In the genomic region with DNA sequence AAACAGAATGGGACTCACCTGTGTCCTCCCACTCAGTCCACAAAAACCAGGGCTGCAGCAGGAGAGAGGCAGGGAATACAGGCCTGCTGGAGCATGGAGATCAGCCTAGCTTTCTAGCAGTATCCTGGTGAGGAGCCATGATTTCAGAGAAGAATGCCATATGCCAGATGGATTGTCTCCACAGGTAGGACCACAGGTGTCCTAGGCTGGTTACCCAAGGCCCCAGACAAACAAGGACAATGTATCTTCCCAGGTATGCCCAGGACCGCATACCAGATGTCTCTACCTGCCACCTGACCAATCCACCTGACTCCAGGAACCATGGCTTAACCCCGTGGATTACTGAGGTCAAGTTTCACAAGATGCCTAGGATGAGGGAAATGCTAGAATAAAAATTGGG, we compare ENCODE assay signal across 20 cellular contexts.
DNase-seq lines count a peak whose midpoint lies in the region; ATAC-seq and TF ChIP-seq lines count a peak whose summit lies in the region.
"Had no signal": no experiment of that assay in that cellular context is flagged by ENCODE, and none has a peak within 500 bp of the region (broad histone marks: within the 10 kb centered on the region; RNA-seq: fewer than 3 reads in every experiment).

No MANE protein-coding gene starts in this region.

- in situ Hi-C loops in G401 (cut with HindIII; ENCODE audit: low sequenced_read_pairs), result no loop called here

- H3K36me3 Mint-ChIP-seq in brain, result no peaks in the 10 kb centered on the region
- H3K36me3 Mint-ChIP-seq: IgD-negative memory B cell had no signal

- H3K9me3 Mint-ChIP-seq in brain, result no peaks in the 10 kb centered on the region
- H3K9me3 Mint-ChIP-seq: CD4-positive, alpha-beta T cell; GM23338 had no signal

- DNase-seq in G401 (ENCODE audit: low spot score) (peak; percentile 97), Right ventricle myocardium superior (no peak), NCI-H2081 treated with DMSO at 0.1 percent for 48 hours (lab: John Stamatoyannopoulos, UW) (no peak)
- no peak for DNase-seq in stimulated activated naive CD4-positive, alpha-beta T cell treated with Interleukin-2 at 50 U/mL for 16 hours (lab: John Stamatoyannopoulos, UW)
- DNase-seq: AML-193; Caco-2; CD4-positive, alpha-beta T cell; DMS153; DMS79; GF-D8; HCEC 1CT had no signal

- H3K4me3 Mint-ChIP-seq in brain, result no peak overlapping the region
- H3K4me3 Mint-ChIP-seq: CD4-positive, alpha-beta T cell; GM23338; IgD-negative memory B cell had no signal

- H3K4me1 Mint-ChIP-seq in brain, result peaks cover 11% of the 10 kb centered on the region
- H3K4me1 Mint-ChIP-seq: GM23338, IgD-negative memory B cell had no signal

- H3K27ac Mint-ChIP-seq in brain, result peak overlapping the region in 3 of 5 experiments; percentile 2 to 82 (median 59)
- H3K27ac Mint-ChIP-seq: CD4-positive, alpha-beta T cell; GM23338; IgD-negative memory B cell had no signal

- intact Hi-C loops in Right ventricle myocardium superior (cut with DNase I), result no loop called here

- no peak for TF ChIP-seq CTCF in brain (conservative IDR thresholded peaks at IDR 0.05)

- ATAC-seq in Right ventricle myocardium superior (ENCODE audit: poor library complexity), result no peak
- ATAC-seq: A549, GM23338, HepG2 had no signal

- H3K27ac ChIP-seq in cingulate gyrus (ENCODE audit: low read depth, low read length), result peak overlapping the region; percentile 83
- H3K27ac ChIP-seq in temporal lobe (ENCODE audit: low read depth, low read length), result peak overlapping the region; percentile 59
- H3K27ac ChIP-seq: 22Rv1, A549, C4-2B had no signal

- H3K27me3 Mint-ChIP-seq in brain, result peaks cover 3% of the 10 kb centered on the region
- H3K27me3 Mint-ChIP-seq: CD4-positive, alpha-beta T cell; IgD-negative memory B cell had no signal
